ENCODE assay signal across 8 cellular contexts in genomic region chr12:122265931-122266771, GRCh38. TPM values are rescaled to one million over a fixed set of nuclear protein-coding genes. Genes with fewer than 3 reads are reported as not detected.
DNase-seq lines count a peak whose midpoint lies in the region; ATAC-seq and TF ChIP-seq lines count a peak whose summit lies in the region.

Gene VPS33A, minus strand, starts transcription at chr12:122266494. Its CDS starts 86 bp downstream, at chr12:122266408.

- CTCF ChIA-PET in Panc1 (lab: Charles Lee), result interaction anchor here (0.7 kb wide), 1 partner anchor 186 kb away, joined by 5 read pairs; no protein-coding TSS in a partner anchor

- DNase-seq in DMS53 treated with DMSO at 0.1 percent for 48 hours (lab: John Stamatoyannopoulos, UW; ENCODE audit: unreplicated experiment), result peak; percentile 95
- DNase-seq in Panc1 (ENCODE audit: low read depth, low spot score), result peak; percentile 88
- peak; percentile 89 for DNase-seq in activated T-cell treated with anti-CD3 and anti-CD28 coated beads, Interleukin-2, amount 50 U/mL, for 4 hours
- peak; percentile 83 to 85 for DNase-seq in stimulated activated CD8-positive, alpha-beta memory T cell treated with anti-CD3 and anti-CD28 coated beads, Interleukin-4, amount 100 ng/mL, for 4 hours (ENCODE audit: low read depth in 2 of 2, low spot score in 1 of 2)

- H3K27ac ChIP-seq in KMS-11 (peak within 1 kb of the TSS; percentile 85), Panc1 (ENCODE audit: low read length) (peak within 1 kb of the TSS; percentile 96), esophagus (ENCODE audit: low read depth in 2 of 2, low read length in 1 of 2) (peak within 1 kb of the TSS; percentile 93 to 95), mucosa of rectum (ENCODE audit: low read depth in 2 of 2, low read length in 2 of 2) (peak within 1 kb of the TSS; percentile 94 to 96)

- peak within 1 kb of the TSS; percentile 69 for H3K4me2 ChIP-seq in KMS-11

- H3K9me3 Mint-ChIP-seq in activated T-cell treated with anti-CD3 and anti-CD28 coated beads, Interleukin-2, amount 50 U/mL, for 4 hours, result no peaks in the 10 kb centered on the region

- 0% methylated on average over 68 of the region's 68 CpGs for WGBS in esophagus, 2 donors

- H3K27me3 ChIP-seq in KMS-11 (ENCODE audit: insufficient read depth, low read depth), result no peaks in the 10 kb centered on the region
- H3K27me3 ChIP-seq in Panc1 (ENCODE audit: control insufficient read depth, insufficient read depth, low read length), result no peaks in the 10 kb centered on the region
- H3K27me3 ChIP-seq in esophagus (ENCODE audit: control insufficient read depth in 1 of 2, insufficient read depth in 2 of 2, low read length in 2 of 2), result no peaks in the 10 kb centered on the region
- H3K27me3 ChIP-seq in mucosa of rectum (ENCODE audit: control insufficient read depth in 2 of 2, insufficient read depth in 2 of 2, low read length in 2 of 2), result no peaks in the 10 kb centered on the region

- H3K9me3 ChIP-seq in Panc1 (ENCODE audit: control insufficient read depth, insufficient read depth, low read depth, low read length) (no peaks in the 10 kb centered on the region), esophagus (ENCODE audit: control insufficient read depth in 2 of 2, insufficient read depth in 1 of 2, low read depth in 1 of 2, low read length in 1 of 2) (no peaks in the 10 kb centered on the region), mucosa of rectum (ENCODE audit: control insufficient read depth in 2 of 2, low read length in 2 of 2) (no peaks in the 10 kb centered on the region)

- TF ChIP-seq CTCF in KMS-11 (conservative IDR thresholded peaks at IDR 0.05; ENCODE audit: low read depth, low read length) (no peak), Panc1 (IDR thresholded peaks at IDR 0.05) (no peak)

- peak within 1 kb of the TSS; percentile 96 for H3K4me3 Mint-ChIP-seq in activated T-cell treated with anti-CD3 and anti-CD28 coated beads, Interleukin-2, amount 50 U/mL, for 4 hours

- peak within 1 kb of the TSS; percentile 73 for H2AFZ ChIP-seq in KMS-11 (ENCODE audit: low read depth)

- POLR2A ChIA-PET in Panc1 (lab: Charles Lee), result interaction anchor here (0.6 to 0.9 kb wide), 3 partner anchors 159 to 500 kb away, joined by 4 to 13 read pairs (median 5); no protein-coding TSS in a partner anchor

- in situ Hi-C loops in Panc1 (cut with HindIII; ENCODE audit: low pct_unique_long_range_greater_than_20kb, low sequenced_read_pairs), result no loop called here

- H3K36me3 Mint-ChIP-seq in activated T-cell treated with anti-CD3 and anti-CD28 coated beads, Interleukin-2, amount 50 U/mL, for 4 hours (ENCODE audit: insufficient read depth), result peaks cover 5% of the 10 kb centered on the region

- peaks cover 19% of the 10 kb centered on the region for H3K4me1 Mint-ChIP-seq in activated T-cell treated with anti-CD3 and anti-CD28 coated beads, Interleukin-2, amount 50 U/mL, for 4 hours (ENCODE audit: low read depth)

- intact Hi-C loops in Panc1 (cut with micrococcal nuclease; ENCODE audit: unreplicated experiment), result no loop called here

- H3K4me3 ChIP-seq in KMS-11 (IDR thresholded peaks at IDR 0.05; ENCODE audit: insufficient read depth, low read depth, low read length), result no peak within 1 kb of the TSS
- H3K4me3 ChIP-seq in Panc1 (ENCODE audit: low read depth in 2 of 2, low read length in 2 of 2), result peak within 1 kb of the TSS; percentile 92 to 98
- peak within 1 kb of the TSS; percentile 77 to 81 for H3K4me3 ChIP-seq in esophagus (ENCODE audit: low read depth in 1 of 2, low read length in 2 of 2)
- peak within 1 kb of the TSS; percentile 92 to 96 for H3K4me3 ChIP-seq in mucosa of rectum (ENCODE audit: low read length in 2 of 2)

- H3K36me3 ChIP-seq in KMS-11 (ENCODE audit: insufficient read depth) (no peaks in the 10 kb centered on the region), Panc1 (ENCODE audit: control insufficient read depth, insufficient read depth, low read length) (peaks cover 12% of the 10 kb centered on the region; the same call in 1 of the 2 replicates), esophagus (ENCODE audit: control insufficient read depth in 2 of 2, insufficient read depth in 2 of 2, low read length in 1 of 2) (peaks cover 2 to 3% of the 10 kb centered on the region in 2 donors), mucosa of rectum (ENCODE audit: control insufficient read depth in 2 of 2, insufficient read depth in 2 of 2, low read length in 2 of 2) (peaks cover 5 to 15% of the 10 kb centered on the region in 2 donors)

- H4K20me1 ChIP-seq in KMS-11 (ENCODE audit: insufficient read depth), result no peaks in the 10 kb centered on the region

- TSS peak; percentile 66 for BruUV-seq in Panc1 (replicated peaks; lab: Mats Ljungman, UMichigan)

- ATAC-seq in GM21737 (IDR thresholded peaks at IDR 0.05; ENCODE audit: unreplicated experiment), result peak; percentile 82
- ATAC-seq in Panc1, result peak; percentile 96
- peak; percentile 92 to 93 for ATAC-seq in activated T-cell treated with anti-CD3 and anti-CD28 coated beads, Interleukin-2, amount 50 U/mL, for 4 hours

- H3K9ac ChIP-seq in KMS-11 (peak within 1 kb of the TSS; percentile 85), mucosa of rectum (ENCODE audit: low read depth in 1 of 2, low read length in 2 of 2) (peak within 1 kb of the TSS; percentile 89 to 96)

- peaks cover 2% of the 10 kb centered on the region for H3K27me3 Mint-ChIP-seq in activated T-cell treated with anti-CD3 and anti-CD28 coated beads, Interleukin-2, amount 50 U/mL, for 4 hours (ENCODE audit: low read depth)

- H3K4me1 ChIP-seq in KMS-11 (ENCODE audit: low read depth, poor library complexity, severe bottlenecking) (no peaks in the 10 kb centered on the region), Panc1 (ENCODE audit: control insufficient read depth, insufficient read depth, low read length) (peaks cover 5% of the 10 kb centered on the region; the same call in 1 of the 2 replicates), esophagus (ENCODE audit: control insufficient read depth in 2 of 2, insufficient read depth in 2 of 2, low read length in 1 of 2) (peaks cover 0 to 2% of the 10 kb centered on the region in 2 donors), mucosa of rectum (ENCODE audit: control insufficient read depth in 2 of 2, insufficient read depth in 2 of 2, low read length in 2 of 2) (peaks cover 4 to 13% of the 10 kb centered on the region in 2 donors)

- no peaks in the 10 kb centered on the region; the same call in 1 of the 2 replicates for H3K79me2 ChIP-seq in KMS-11 (ENCODE audit: insufficient read depth, low read depth)

RNA-seq across cellular contexts. Expression of gene VPS33A, which starts in this region (rescaled TPM):
- total RNA-seq in Panc1 (2021; ENCODE audit: unreplicated experiment), result 35.2 TPM
- 21.5 TPM for polyA plus RNA-seq in Panc1 (2012; ENCODE audit: insufficient read length)
- total RNA-seq in activated T-cell treated with anti-CD3 and anti-CD28 coated beads, Interleukin-2, amount 50 U/mL, for 4 hours, result 10 to 100 TPM; 31.4 to 35.6 (median 32.3) TPM
- 1 to 10 TPM; 6.1 to 8.6 TPM for polyA plus RNA-seq in esophagus
